In the genomic region with DNA sequence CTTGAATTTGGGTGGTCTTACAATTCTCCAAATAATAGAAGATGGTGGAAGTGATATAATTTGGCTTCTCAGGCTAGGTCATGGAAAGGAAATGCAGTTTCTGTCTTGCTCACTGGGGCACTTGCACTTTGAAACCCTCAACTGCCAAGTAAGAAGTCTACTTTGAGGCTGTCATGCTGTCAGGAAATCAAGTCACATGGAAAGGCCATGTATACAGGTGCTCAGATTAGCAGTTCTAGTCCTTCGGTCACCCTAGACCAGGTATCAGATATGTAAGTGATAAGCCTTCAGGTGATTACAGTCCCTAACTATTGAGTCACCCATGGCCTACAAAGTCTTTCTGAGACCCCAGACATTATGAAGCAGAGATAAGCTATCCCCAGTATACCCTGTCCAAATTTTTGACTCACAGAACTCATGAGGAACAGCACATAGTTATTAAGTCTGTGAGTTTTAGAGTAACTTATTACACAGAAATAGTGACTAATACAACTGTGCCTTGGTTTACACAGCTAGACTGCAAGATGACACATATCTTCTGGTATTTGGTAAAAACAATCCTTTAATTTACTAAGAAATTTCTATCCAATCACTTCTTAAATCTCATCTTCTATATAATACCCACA, we compare ENCODE assay signal across 24 cellular contexts. TPM values are rescaled to one million over a fixed set of nuclear protein-coding genes. Genes with fewer than 3 reads are reported as not detected.
DNase-seq lines count a peak whose midpoint lies in the region; ATAC-seq, FAIRE-seq and TF ChIP-seq lines count a peak whose summit lies in the region.
"Had no signal": no experiment of that assay in that cellular context is flagged by ENCODE, and none has a peak within 500 bp of the region (broad histone marks: within the 10 kb centered on the region; RNA-seq: fewer than 3 reads in every experiment).

No MANE protein-coding gene starts in this region.

- no peak for TF ChIP-seq CTCF in astrocyte (IDR thresholded peaks at IDR 0.05; ENCODE audit: insufficient read depth, low read depth, low read length)
- no peak for TF ChIP-seq CTCF in keratinocyte (optimal IDR thresholded peaks at IDR 0.05 in 1 of 3, IDR thresholded peaks at IDR 0.05 in 1 of 3, conservative IDR thresholded peaks at IDR 0.05 in 1 of 3; ENCODE audit: extremely low read depth in 1 of 3, insufficient read depth in 2 of 3, low read length in 3 of 3)

- H4K20me1 ChIP-seq in astrocyte (ENCODE audit: insufficient read depth, low read length) (no peaks in the 10 kb centered on the region), keratinocyte (ENCODE audit: control insufficient read depth, extremely low read depth, insufficient read depth, low read length) (no peaks in the 10 kb centered on the region)

- H3K9me3 Mint-ChIP-seq in astrocyte (ENCODE audit: unreplicated experiment), result no peaks in the 10 kb centered on the region
- H3K9me3 Mint-ChIP-seq: CD4-positive, CD25-positive, alpha-beta regulatory T cell; effector memory CD8-positive, alpha-beta T cell had no signal

- H3K9me3 ChIP-seq in astrocyte (ENCODE audit: insufficient read depth, low read depth, low read length), result no peaks in the 10 kb centered on the region
- no peaks in the 10 kb centered on the region for H3K9me3 ChIP-seq in keratinocyte (ENCODE audit: control insufficient read depth, low read depth, low read length)
- H3K9me3 ChIP-seq: tibial nerve had no signal

- ATAC-seq in activated CD4-positive, CD25-positive, alpha-beta regulatory T cell treated with anti-CD3 and anti-CD28 coated beads, Interleukin-2, amount 50 U/mL, for 24 hours, result peak; percentile 58 to 76
- ATAC-seq in HG03354 (IDR thresholded peaks at IDR 0.05; ENCODE audit: poor library complexity, severe bottlenecking, unreplicated experiment), result no peak
- ATAC-seq: effector memory CD8-positive, alpha-beta T cell; HCT116; left colon had no signal

- H3K27me3 Mint-ChIP-seq in astrocyte (ENCODE audit: low read depth, unreplicated experiment), result no peaks in the 10 kb centered on the region
- H3K27me3 Mint-ChIP-seq: CD4-positive, CD25-positive, alpha-beta regulatory T cell; effector memory CD8-positive, alpha-beta T cell; progenitor cell of endocrine pancreas had no signal

- H3K27ac Mint-ChIP-seq in astrocyte (ENCODE audit: unreplicated experiment), result peak overlapping the region; percentile 44
- H3K27ac Mint-ChIP-seq: CD4-positive, CD25-positive, alpha-beta regulatory T cell; mesothelial cell of epicardium; progenitor cell of endocrine pancreas had no signal

- DNase-seq in activated CD4-positive, CD25-positive, alpha-beta regulatory T cell treated with anti-CD3 and anti-CD28 coated beads, Interleukin-2, amount 50 U/mL, for 72 hours, result no peak
- DNase-seq in ELR (ENCODE audit: low read depth) (peak; percentile 70), astrocyte (ENCODE audit: low read depth) (peak; percentile 39), keratinocyte (ENCODE audit: low read depth, low spot score) (no peak), HT-29 (ENCODE audit: low spot score) (no peak)
- no peak for DNase-seq in stimulated activated CD4-positive, alpha-beta T cell treated with anti-CD3 and anti-CD28 coated beads, Interleukin-2, amount 100 ng/mL, for 24 hours
- DNase-seq: amniotic stem cell; CD4-positive, CD25-positive, alpha-beta regulatory T cell; cerebellar nuclear complex; effector memory CD8-positive, alpha-beta T cell; left colon; NCI-H1105 treated with DMSO at 0.1 percent for 48 hours; NCI-H526; nephron progenitor cell; SHP77 treated with DMSO at 0.1 percent for 48 hours had no signal

- H3K9me1 ChIP-seq in keratinocyte (ENCODE audit: control insufficient read depth, extremely low read depth, insufficient read depth, low read length), result peaks cover 3% of the 10 kb centered on the region

- no peaks in the 10 kb centered on the region for H3K4me1 ChIP-seq in astrocyte (ENCODE audit: insufficient read depth, low read length)
- H3K4me1 ChIP-seq in keratinocyte (ENCODE audit: control insufficient read depth, extremely low read depth, insufficient read depth, low read length), result peaks cover 14% of the 10 kb centered on the region
- H3K4me1 ChIP-seq: tibial nerve had no signal

- dilution Hi-C loops in keratinocyte (cut with MboI; ENCODE audit: extremely low pct_ligation_motif_present, low sequenced_read_pairs), result no loop called here

- H3K4me2 ChIP-seq in astrocyte (ENCODE audit: low read length) (no peak overlapping the region), keratinocyte (ENCODE audit: control insufficient read depth, extremely low read depth, insufficient read depth, low read depth, low read length) (no peak overlapping the region)
- H3K4me2 ChIP-seq: KMS-11, smooth muscle cell had no signal

- no peak overlapping the region for H3K4me3 ChIP-seq in astrocyte (ENCODE audit: insufficient read depth, low read depth, low read length)
- H3K4me3 ChIP-seq in keratinocyte (ENCODE audit: control insufficient read depth in 2 of 3, extremely low read depth in 1 of 3, insufficient read depth in 2 of 3, low read depth in 1 of 3, low read length in 3 of 3), result no peak overlapping the region
- H3K4me3 ChIP-seq: smooth muscle cell, tibial nerve had no signal

- H3K79me2 ChIP-seq in astrocyte (ENCODE audit: insufficient read depth, low read length) (no peaks in the 10 kb centered on the region), keratinocyte (ENCODE audit: control insufficient read depth, insufficient read depth, low read length) (no peaks in the 10 kb centered on the region)

- H2AFZ ChIP-seq in astrocyte (ENCODE audit: low read depth, low read length), result no peak overlapping the region
- H2AFZ ChIP-seq in keratinocyte (ENCODE audit: control insufficient read depth, low read length), result no peak overlapping the region

- H3K27ac ChIP-seq in astrocyte (ENCODE audit: low read depth, low read length) (peak overlapping the region; percentile 13), keratinocyte (ENCODE audit: control insufficient read depth, insufficient read depth, low read length) (no peak overlapping the region)
- H3K27ac ChIP-seq: KMS-11, tibial nerve, VCaP had no signal

- peaks cover 24% of the 10 kb centered on the region for H3K4me1 Mint-ChIP-seq in astrocyte (ENCODE audit: low read depth, unreplicated experiment)
- H3K4me1 Mint-ChIP-seq: mesothelial cell of epicardium, nephron progenitor cell had no signal

- H3K4me3 Mint-ChIP-seq in astrocyte (ENCODE audit: unreplicated experiment), result no peak overlapping the region
- H3K4me3 Mint-ChIP-seq: CD4-positive, CD25-positive, alpha-beta regulatory T cell; effector memory CD8-positive, alpha-beta T cell; mesothelial cell of epicardium; nephron progenitor cell had no signal

- H3K9ac ChIP-seq in astrocyte (ENCODE audit: low read length) (no peak overlapping the region), keratinocyte (ENCODE audit: control insufficient read depth, extremely low read depth, insufficient read depth, low read length) (no peak overlapping the region)
- H3K9ac ChIP-seq: KMS-11 had no signal

- no peak for FAIRE-seq in astrocyte (lab: Jason Lieb, UNC)
- peak; percentile 9 for FAIRE-seq in keratinocyte (lab: Jason Lieb, UNC)

- H3K27me3 ChIP-seq in astrocyte (ENCODE audit: insufficient read depth, low read length) (no peaks in the 10 kb centered on the region), keratinocyte (ENCODE audit: control insufficient read depth, extremely low read depth, insufficient read depth, low read length) (no peaks in the 10 kb centered on the region)
- H3K27me3 ChIP-seq: tibial nerve had no signal

- peaks cover 16% of the 10 kb centered on the region for H3K36me3 Mint-ChIP-seq in astrocyte (ENCODE audit: low read depth, unreplicated experiment)

- peaks cover 5% of the 10 kb centered on the region for H3K36me3 ChIP-seq in astrocyte (ENCODE audit: insufficient read depth, low read length)
- peaks cover 1 to 8% of the 10 kb centered on the region in 2 experiments for H3K36me3 ChIP-seq in keratinocyte (ENCODE audit: control insufficient read depth in 2 of 2, extremely low read depth in 1 of 2, insufficient read depth in 2 of 2, low read length in 2 of 2)

RNA-seq across cellular contexts. Expression of gene BBS10, which starts 26.3 kb away (rescaled TPM):
- 9.8 and 9.9 TPM in 2 replicates for total RNA-seq in astrocyte
- polyA plus RNA-seq in keratinocyte, result 4.9 to 11.5 TPM (median 9.1 TPM) in 3 replicates
- 1.9 TPM for polyA plus RNA-seq in keratinocyte (2011; ENCODE audit: low read depth)
- 2.7 and 7.6 TPM in 2 replicates for polyA plus RNA-seq in keratinocyte (2011; cell fraction: cytosol; rRNA removed)
- polyA plus RNA-seq in keratinocyte (2011; cell fraction: nucleus; rRNA removed), result 10.8 and 15.6 TPM in 2 replicates
- 4.2 and 5.0 TPM in 2 replicates for polyA plus RNA-seq in keratinocyte (2012; ENCODE audit: low replicate concordance)
- 0.66 to 7.3 TPM (median 3.7 TPM) in 3 replicates for polyA minus RNA-seq in keratinocyte
- polyA minus RNA-seq in keratinocyte (2011; cell fraction: cytosol; rRNA and poly(A)+ RNA removed), result 5.0 TPM
- 7.5 and 14.4 TPM in 2 replicates for polyA minus RNA-seq in keratinocyte (2011; cell fraction: nucleus; rRNA and poly(A)+ RNA removed)
- total RNA-seq in HT-29 (2014; rRNA removed; shearing (Covaris generic)), result 2.1 and 2.3 TPM in 2 replicates

Comparison
In these comparisons a context has a peak if more than half of its experiments do, and no peak if none do; other contexts are left out.
1. DNase-seq: peak in ELR (single experiment) and astrocyte (single experiment); none in activated CD4-positive, CD25-positive, alpha-beta regulatory T cell treated with anti-CD3 and anti-CD28 coated beads, Interleukin-2, amount 50 U/mL, for 72 hours (single experiment), keratinocyte (single experiment), HT-29 (single experiment) and stimulated activated CD4-positive, alpha-beta T cell treated with anti-CD3 and anti-CD28 coated beads, Interleukin-2, amount 100 ng/mL, for 24 hours (0 of 2).